ENCODE assay signal across 31 cellular contexts in the genomic region with DNA sequence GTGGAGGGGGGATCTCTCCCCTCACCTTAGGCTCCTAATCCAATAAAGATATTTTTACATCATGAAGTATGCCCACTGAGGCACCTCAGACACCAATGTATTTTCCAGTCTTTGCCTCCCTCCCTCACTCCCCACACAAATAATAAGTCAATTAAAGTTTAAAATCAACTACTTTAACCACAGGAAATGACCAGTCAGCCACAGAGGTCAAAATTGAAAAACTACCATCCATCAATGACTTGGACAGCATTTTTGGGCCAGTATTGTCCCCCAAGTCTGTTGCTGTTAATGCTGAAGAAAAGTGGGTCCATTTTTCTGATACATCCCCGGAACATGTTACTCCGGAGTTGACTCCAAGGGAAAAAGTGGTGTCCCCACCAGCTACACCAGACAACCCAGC.
"Had no signal": no experiment of that assay in that cellular context is flagged by ENCODE, and none has a peak within 500 bp of the region (broad histone marks: within the 10 kb centered on the region; RNA-seq: fewer than 3 reads in every experiment).

No MANE protein-coding gene starts in this region.

- H3K36me3 ChIP-seq: esophagus squamous epithelium, gastrocnemius medialis, left lung, neural progenitor cell, right atrium auricular region, suprapubic skin, transverse colon, upper lobe of right lung, uterus had no signal

- H3K4me3 Mint-ChIP-seq: naive thymus-derived CD4-positive, alpha-beta T cell; nephron; neural progenitor cell; stimulated activated naive CD8-positive, alpha-beta T cell treated with anti-CD3 and anti-CD28 coated beads, Interleukin-15, amount 100 ng/mL, for 72 hours had no signal

- H3K9me3 ChIP-seq: esophagus squamous epithelium, gastrocnemius medialis, left lung, right atrium auricular region, suprapubic skin, transverse colon, upper lobe of right lung, uterus had no signal

- H3K36me3 Mint-ChIP-seq: naive thymus-derived CD4-positive, alpha-beta T cell; neural progenitor cell had no signal

- H3K27me3 Mint-ChIP-seq: progenitor cell of endocrine pancreas; stimulated activated naive CD8-positive, alpha-beta T cell treated with anti-CD3 and anti-CD28 coated beads, Interleukin-15, amount 100 ng/mL, for 72 hours had no signal

- H3K27ac ChIP-seq: coronary artery, esophagus squamous epithelium, gastrocnemius medialis, left lung, neural progenitor cell, parathyroid adenoma, right atrium auricular region, suprapubic skin, transverse colon, upper lobe of right lung, uterus had no signal

- H3K27ac Mint-ChIP-seq: naive thymus-derived CD4-positive, alpha-beta T cell; neural progenitor cell; progenitor cell of endocrine pancreas had no signal

- H3K79me2 ChIP-seq: parathyroid adenoma had no signal

- H2AFZ ChIP-seq: neural progenitor cell, parathyroid adenoma had no signal

- H3K27me3 ChIP-seq: esophagus squamous epithelium, gastrocnemius medialis, left lung, neural progenitor cell, right atrium auricular region, suprapubic skin, transverse colon, upper lobe of right lung, uterus had no signal

- DNase-seq: dermis blood vessel endothelial cell; effector memory CD4-positive, alpha-beta T cell; erythroblast; esophagus squamous epithelium; foreskin fibroblast; gastrocnemius medialis; head of caudate nucleus; kidney; left cardiac atrium; left lung; mesendoderm; midbrain; naive thymus-derived CD4-positive, alpha-beta T cell; stimulated activated CD4-positive, alpha-beta T cell treated with anti-CD3 and anti-CD28 coated beads, Interleukin-12 subunit alpha, Interleukin-12 subunit beta, amount 100 ng/mL, for 4 hours; stimulated activated CD4-positive, alpha-beta T cell treated with anti-CD3 and anti-CD28 coated beads, Interleukin-1b, Interleukin-23, amount 100 ng/mL, for 48 hours; stimulated activated CD4-positive, alpha-beta T cell treated with anti-CD3 and anti-CD28 coated beads, Interleukin-4, amount 100 ng/mL, for 1 hour; stimulated activated CD8-positive, alpha-beta memory T cell treated with anti-CD3 and anti-CD28 coated beads, Interleukin-4, amount 100 ng/mL, for 48 hours; stimulated activated naive CD4-positive, alpha-beta T cell; stimulated activated naive CD8-positive, alpha-beta T cell treated with anti-CD3 and anti-CD28 coated beads, Interleukin-15, amount 100 ng/mL, for 72 hours; transverse colon; upper lobe of right lung; uterus had no signal

- H3K4me1 ChIP-seq: gastrocnemius medialis, neural progenitor cell, parathyroid adenoma, transverse colon, upper lobe of right lung, uterus had no signal

- H3K4me1 Mint-ChIP-seq: naive thymus-derived CD4-positive, alpha-beta T cell; neural progenitor cell had no signal

- H3K9ac ChIP-seq: neural progenitor cell, parathyroid adenoma had no signal

- H3K4me2 ChIP-seq: neural progenitor cell, smooth muscle cell had no signal

- H3K4me3 ChIP-seq: coronary artery, esophagus squamous epithelium, gastrocnemius medialis, left lung, neural progenitor cell, right atrium auricular region, smooth muscle cell, suprapubic skin, transverse colon, upper lobe of right lung, uterus had no signal

- ATAC-seq: gastrocnemius medialis; left cardiac atrium; left lung; naive thymus-derived CD4-positive, alpha-beta T cell; sciatic nerve; stimulated activated naive CD8-positive, alpha-beta T cell treated with anti-CD3 and anti-CD28 coated beads, Interleukin-15, amount 100 ng/mL, for 72 hours; upper lobe of right lung had no signal

- H3K9me3 Mint-ChIP-seq: naive thymus-derived CD4-positive, alpha-beta T cell; nephron; neural progenitor cell; stimulated activated naive CD8-positive, alpha-beta T cell treated with anti-CD3 and anti-CD28 coated beads, Interleukin-15, amount 100 ng/mL, for 72 hours had no signal
